ENCODE assay signal across 9 cellular contexts in the genomic region with DNA sequence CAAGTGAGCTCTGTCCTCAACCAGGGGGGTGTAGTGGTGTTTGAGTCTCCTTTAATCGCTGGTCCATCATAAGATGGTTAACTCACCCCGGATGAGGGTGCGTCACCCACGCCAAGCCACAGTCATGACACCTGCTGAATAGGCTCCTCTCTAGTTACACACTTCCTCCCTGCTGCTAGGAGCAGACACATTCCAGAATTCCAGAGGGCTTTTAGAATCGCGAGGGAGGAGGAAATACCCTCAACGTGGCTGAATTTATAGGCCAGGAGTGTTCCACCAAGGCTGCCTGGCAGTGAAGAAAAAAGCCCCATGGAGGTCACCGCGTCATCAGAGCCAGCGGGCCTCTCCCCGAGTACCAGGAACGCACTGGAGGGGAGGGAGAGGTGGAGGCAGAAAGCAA. TPM values are rescaled to one million over a fixed set of nuclear protein-coding genes. Genes with fewer than 3 reads are reported as not detected.
A peak's percentile ranks its signal among the peaks of the same experiment; 100 is the strongest.
DNase-seq lines count a peak whose midpoint lies in the region; FAIRE-seq and TF ChIP-seq lines count a peak whose summit lies in the region.
"Had no signal": no experiment of that assay in that cellular context is flagged by ENCODE, and none has a peak within 500 bp of the region (broad histone marks: within the 10 kb centered on the region; RNA-seq: fewer than 3 reads in every experiment).

No MANE protein-coding gene starts in this region.

- H3K9me3 Mint-ChIP-seq in astrocyte (ENCODE audit: unreplicated experiment) (no peaks in the 10 kb centered on the region), mesothelial cell of epicardium (no peaks in the 10 kb centered on the region)

- H3K9ac ChIP-seq in astrocyte (ENCODE audit: low read length): peak overlapping the region; percentile 50

- TF ChIP-seq CTCF in astrocyte (IDR thresholded peaks at IDR 0.05; ENCODE audit: insufficient read depth, low read depth, low read length) (no peak), mesothelial cell of epicardium (IDR thresholded peaks at IDR 0.05; ENCODE audit: unreplicated experiment) (no peak)

- H3K79me2 ChIP-seq in ACC112 (ENCODE audit: control insufficient read depth, insufficient read depth, low read length, unreplicated experiment): peaks cover 57% of the 10 kb centered on the region
- peaks cover 33% of the 10 kb centered on the region for H3K79me2 ChIP-seq in astrocyte (ENCODE audit: insufficient read depth, low read length)

- H3K27me3 Mint-ChIP-seq in astrocyte (ENCODE audit: low read depth, unreplicated experiment) (no peaks in the 10 kb centered on the region), mesothelial cell of epicardium (ENCODE audit: low read depth) (no peaks in the 10 kb centered on the region)

- no peak for FAIRE-seq in astrocyte (lab: Jason Lieb, UNC)
- FAIRE-seq: G401.6 had no signal

- H3K27ac ChIP-seq in ACC112 (ENCODE audit: low read depth, low read length) (no peak overlapping the region), astrocyte (ENCODE audit: low read depth, low read length) (peak overlapping the region; percentile 41)

- H3K36me3 ChIP-seq in ACC112 (ENCODE audit: insufficient read depth, low read length) (peaks cover 39% of the 10 kb centered on the region), astrocyte (ENCODE audit: insufficient read depth, low read length) (peaks cover 4% of the 10 kb centered on the region)

- H3K4me3 ChIP-seq in ACC112 (ENCODE audit: low read depth, low read length): peak overlapping the region; percentile 53; the same call in 1 of the 2 replicates
- H3K4me3 ChIP-seq in astrocyte (ENCODE audit: insufficient read depth, low read depth, low read length): no peak overlapping the region

- H3K27me3 ChIP-seq in ACC112 (ENCODE audit: insufficient read depth, low read length) (no peaks in the 10 kb centered on the region), astrocyte (ENCODE audit: insufficient read depth, low read length) (no peaks in the 10 kb centered on the region)

- peaks cover 30% of the 10 kb centered on the region for H4K20me1 ChIP-seq in astrocyte (ENCODE audit: insufficient read depth, low read length)

- H3K4me1 ChIP-seq in ACC112 (ENCODE audit: control insufficient read depth, insufficient read depth, low read length, unreplicated experiment): peaks cover 25% of the 10 kb centered on the region
- H3K4me1 ChIP-seq in astrocyte (ENCODE audit: insufficient read depth, low read length): peaks cover 27% of the 10 kb centered on the region

- H3K9me3 ChIP-seq in astrocyte (ENCODE audit: insufficient read depth, low read depth, low read length): no peaks in the 10 kb centered on the region

- H3K4me2 ChIP-seq in astrocyte (ENCODE audit: low read length): peak overlapping the region; percentile 66

- H3K36me3 Mint-ChIP-seq in astrocyte (ENCODE audit: low read depth, unreplicated experiment): peaks cover 25% of the 10 kb centered on the region
- H3K36me3 Mint-ChIP-seq in mesothelial cell of epicardium: peaks cover 15% of the 10 kb centered on the region

- H2AFZ ChIP-seq in ACC112 (ENCODE audit: low read length, unreplicated experiment): no peak overlapping the region
- no peak overlapping the region for H2AFZ ChIP-seq in astrocyte (ENCODE audit: low read depth, low read length)

- DNase-seq in NCI-H2029 (lab: John Stamatoyannopoulos, UW): peak; percentile 39
- DNase-seq in astrocyte (ENCODE audit: low read depth): peak; percentile 92
- DNase-seq in mesothelial cell of epicardium (ENCODE audit: low spot score in 2 of 2, unreplicated experiment in 2 of 2): peak in 1 of 2 experiments; percentile 45
- no peak for DNase-seq in NCI-H1092 treated with DMSO at 0.1 percent for 48 hours (lab: John Stamatoyannopoulos, UW)
- no peak for DNase-seq in HuH-7 (ENCODE audit: low spot score)
- no peak for DNase-seq in NCI-H526 treated with DMSO at 0.1 percent for 48 hours (lab: John Stamatoyannopoulos, UW)
- DNase-seq in iPS-NIHi7 (ENCODE audit: extremely low spot score): no peak

- H3K27ac Mint-ChIP-seq in astrocyte (ENCODE audit: unreplicated experiment) (peak overlapping the region; percentile 73), mesothelial cell of epicardium (peak overlapping the region; percentile 95)

- H3K4me1 Mint-ChIP-seq in astrocyte (ENCODE audit: low read depth, unreplicated experiment): peaks cover 23% of the 10 kb centered on the region
- H3K4me1 Mint-ChIP-seq in mesothelial cell of epicardium: peaks cover 40% of the 10 kb centered on the region

- H3K4me3 Mint-ChIP-seq in astrocyte (ENCODE audit: unreplicated experiment): no peak overlapping the region
- peak overlapping the region; percentile 11 for H3K4me3 Mint-ChIP-seq in mesothelial cell of epicardium

RNA-seq across cellular contexts. Expression of a gene that starts 5.1 kb away (rescaled TPM):
- total RNA-seq in astrocyte (38.4 and 40.5 TPM in 2 replicates), mesothelial cell of epicardium (14.8 to 19.8 TPM (median 17.9 TPM) in 3 replicates)

Comparison
In these comparisons a context has a peak if more than half of its experiments do, and no peak if none do; other contexts are left out.
1. DNase-seq: peak in NCI-H2029 (single experiment) and astrocyte (single experiment); none in NCI-H1092 treated with DMSO at 0.1 percent for 48 hours (single experiment), HuH-7 (single experiment), NCI-H526 treated with DMSO at 0.1 percent for 48 hours (single experiment) and iPS-NIHi7 (single experiment).